Comparison of ENCODE assay signal across 2 cellular contexts in the genomic region with DNA sequence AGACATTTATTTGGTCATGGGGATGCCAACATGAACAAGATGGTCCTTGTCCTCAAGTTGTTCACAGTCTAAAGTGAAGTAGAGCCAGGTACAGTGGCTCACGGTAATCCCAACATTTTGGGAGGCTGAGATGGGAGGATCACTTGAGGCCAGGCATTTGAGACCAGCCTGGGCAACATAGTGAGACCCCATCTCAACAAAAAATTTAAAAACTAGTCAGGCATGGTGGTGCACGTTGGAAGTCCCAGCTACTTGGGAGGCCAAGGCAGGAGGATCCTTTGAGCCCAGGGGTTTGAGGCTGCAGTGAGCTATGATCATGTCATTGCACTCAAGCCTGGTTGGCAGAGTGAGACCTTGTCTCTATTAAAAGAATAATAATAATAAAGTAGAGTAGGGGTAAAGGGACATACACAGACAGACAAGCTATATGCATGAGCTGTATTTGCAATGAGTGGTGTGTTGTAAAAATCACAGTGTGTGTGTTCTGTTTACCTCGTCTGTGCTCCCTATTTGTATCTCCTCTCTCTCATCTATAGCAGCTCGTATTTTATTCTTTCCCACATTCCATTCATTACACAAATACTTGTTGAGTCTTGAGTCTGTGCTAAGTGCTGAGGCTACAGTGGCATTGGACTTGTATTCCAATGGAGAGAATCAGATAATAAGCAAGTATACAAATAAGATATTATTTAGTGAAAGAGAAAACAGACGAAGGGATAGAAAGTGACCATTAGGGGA.
TF ChIP-seq lines count a peak whose summit lies in the region.

No MANE protein-coding gene starts in this region.

TF ChIP-seq in HepG2, 621 proteins besides CTCF, POLR2A, EP300 and RAD21:
- TF ChIP-seq, protein P1, sequence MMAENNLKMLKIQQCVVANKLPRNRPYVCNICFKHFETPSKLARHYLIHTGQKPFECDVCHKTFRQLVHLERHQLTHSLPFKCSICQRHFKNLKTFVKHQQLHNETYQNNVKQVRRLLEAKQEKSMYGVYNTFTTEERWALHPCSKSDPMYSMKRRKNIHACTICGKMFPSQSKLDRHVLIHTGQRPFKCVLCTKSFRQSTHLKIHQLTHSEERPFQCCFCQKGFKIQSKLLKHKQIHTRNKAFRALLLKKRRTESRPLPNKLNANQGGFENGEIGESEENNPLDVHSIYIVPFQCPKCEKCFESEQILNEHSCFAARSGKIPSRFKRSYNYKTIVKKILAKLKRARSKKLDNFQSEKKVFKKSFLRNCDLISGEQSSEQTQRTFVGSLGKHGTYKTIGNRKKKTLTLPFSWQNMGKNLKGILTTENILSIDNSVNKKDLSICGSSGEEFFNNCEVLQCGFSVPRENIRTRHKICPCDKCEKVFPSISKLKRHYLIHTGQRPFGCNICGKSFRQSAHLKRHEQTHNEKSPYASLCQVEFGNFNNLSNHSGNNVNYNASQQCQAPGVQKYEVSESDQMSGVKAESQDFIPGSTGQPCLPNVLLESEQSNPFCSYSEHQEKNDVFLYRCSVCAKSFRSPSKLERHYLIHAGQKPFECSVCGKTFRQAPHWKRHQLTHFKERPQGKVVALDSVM (CRISPR knock-in tag; IDR thresholded peaks at IDR 0.05) = 0 out of 2 replicates have a peak, but pooled peaks have one; percentile 43
- TF ChIP-seq, protein P2, sequence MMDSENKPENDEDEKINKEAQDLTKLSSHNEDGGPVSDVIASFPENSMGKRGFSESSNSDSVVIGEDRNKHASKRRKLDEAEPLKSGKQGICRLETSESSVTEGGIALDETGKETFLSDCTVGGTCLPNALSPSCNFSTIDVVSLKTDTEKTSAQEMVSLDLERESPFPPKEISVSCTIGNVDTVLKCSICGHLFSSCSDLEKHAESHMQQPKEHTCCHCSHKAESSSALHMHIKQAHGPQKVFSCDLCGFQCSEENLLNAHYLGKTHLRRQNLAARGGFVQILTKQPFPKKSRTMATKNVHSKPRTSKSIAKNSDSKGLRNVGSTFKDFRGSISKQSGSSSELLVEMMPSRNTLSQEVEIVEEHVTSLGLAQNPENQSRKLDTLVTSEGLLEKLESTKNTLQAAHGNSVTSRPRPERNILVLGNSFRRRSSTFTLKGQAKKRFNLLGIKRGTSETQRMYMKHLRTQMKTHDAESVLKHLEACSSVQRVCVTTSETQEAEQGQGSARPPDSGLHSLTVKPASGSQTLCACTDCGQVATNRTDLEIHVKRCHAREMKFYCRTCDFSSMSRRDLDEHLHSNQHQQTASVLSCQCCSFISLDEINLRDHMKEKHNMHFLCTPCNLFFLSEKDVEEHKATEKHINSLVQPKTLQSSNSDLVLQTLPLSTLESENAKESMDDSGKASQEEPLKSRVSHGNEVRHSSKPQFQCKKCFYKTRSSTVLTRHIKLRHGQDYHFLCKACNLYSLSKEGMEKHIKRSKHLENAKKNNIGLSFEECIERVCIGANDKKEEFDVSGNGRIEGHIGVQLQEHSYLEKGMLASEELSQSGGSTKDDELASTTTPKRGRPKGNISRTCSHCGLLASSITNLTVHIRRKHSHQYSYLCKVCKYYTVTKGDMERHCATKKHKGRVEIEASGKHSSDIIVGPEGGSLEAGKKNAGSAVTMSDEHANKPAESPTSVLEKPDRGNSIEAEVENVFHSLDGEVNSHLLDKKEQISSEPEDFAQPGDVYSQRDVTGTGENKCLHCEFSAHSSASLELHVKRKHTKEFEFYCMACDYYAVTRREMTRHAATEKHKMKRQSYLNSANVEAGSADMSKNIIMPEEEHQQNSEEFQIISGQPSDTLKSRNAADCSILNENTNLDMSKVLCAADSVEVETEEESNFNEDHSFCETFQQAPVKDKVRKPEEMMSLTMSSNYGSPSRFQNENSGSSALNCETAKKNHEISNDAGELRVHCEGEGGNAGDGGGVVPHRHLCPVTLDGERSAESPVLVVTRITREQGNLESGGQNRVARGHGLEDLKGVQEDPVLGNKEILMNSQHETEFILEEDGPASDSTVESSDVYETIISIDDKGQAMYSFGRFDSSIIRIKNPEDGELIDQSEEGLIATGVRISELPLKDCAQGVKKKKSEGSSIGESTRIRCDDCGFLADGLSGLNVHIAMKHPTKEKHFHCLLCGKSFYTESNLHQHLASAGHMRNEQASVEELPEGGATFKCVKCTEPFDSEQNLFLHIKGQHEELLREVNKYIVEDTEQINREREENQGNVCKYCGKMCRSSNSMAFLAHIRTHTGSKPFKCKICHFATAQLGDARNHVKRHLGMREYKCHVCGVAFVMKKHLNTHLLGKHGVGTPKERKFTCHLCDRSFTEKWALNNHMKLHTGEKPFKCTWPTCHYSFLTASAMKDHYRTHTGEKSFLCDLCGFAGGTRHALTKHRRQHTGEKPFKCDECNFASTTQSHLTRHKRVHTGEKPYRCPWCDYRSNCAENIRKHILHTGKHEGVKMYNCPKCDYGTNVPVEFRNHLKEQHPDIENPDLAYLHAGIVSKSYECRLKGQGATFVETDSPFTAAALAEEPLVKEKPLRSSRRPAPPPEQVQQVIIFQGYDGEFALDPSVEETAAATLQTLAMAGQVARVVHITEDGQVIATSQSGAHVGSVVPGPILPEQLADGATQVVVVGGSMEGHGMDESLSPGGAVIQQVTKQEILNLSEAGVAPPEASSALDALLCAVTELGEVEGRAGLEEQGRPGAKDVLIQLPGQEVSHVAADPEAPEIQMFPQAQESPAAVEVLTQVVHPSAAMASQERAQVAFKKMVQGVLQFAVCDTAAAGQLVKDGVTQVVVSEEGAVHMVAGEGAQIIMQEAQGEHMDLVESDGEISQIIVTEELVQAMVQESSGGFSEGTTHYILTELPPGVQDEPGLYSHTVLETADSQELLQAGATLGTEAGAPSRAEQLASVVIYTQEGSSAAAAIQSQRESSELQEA (CRISPR knock-in tag; IDR thresholded peaks at IDR 0.05; ENCODE audit: not compliant biosample characterization) = no peak
- peak; percentile 64 for TF ChIP-seq ZNF121 (CRISPR knock-in tag; IDR thresholded peaks at IDR 0.05)
- TF ChIP-seq ZMYM3 (CRISPR knock-in tag; IDR thresholded peaks at IDR 0.05) = 0 out of 2 replicates have a peak, but pooled peaks have one; percentile 42
- no peak for TF ChIP-seq ZNF709 (CRISPR knock-in tag; IDR thresholded peaks at IDR 0.05)

TF ChIP-seq in K562, 482 proteins besides CTCF, POLR2A, EP300 and RAD21:
- TF ChIP-seq, protein P3, sequence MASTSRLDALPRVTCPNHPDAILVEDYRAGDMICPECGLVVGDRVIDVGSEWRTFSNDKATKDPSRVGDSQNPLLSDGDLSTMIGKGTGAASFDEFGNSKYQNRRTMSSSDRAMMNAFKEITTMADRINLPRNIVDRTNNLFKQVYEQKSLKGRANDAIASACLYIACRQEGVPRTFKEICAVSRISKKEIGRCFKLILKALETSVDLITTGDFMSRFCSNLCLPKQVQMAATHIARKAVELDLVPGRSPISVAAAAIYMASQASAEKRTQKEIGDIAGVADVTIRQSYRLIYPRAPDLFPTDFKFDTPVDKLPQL (IDR thresholded peaks at IDR 0.05; ENCODE audit: extremely low read depth, insufficient read length) = no peak
- peak; percentile 82 for TF ChIP-seq ZNF121 (CRISPR knock-in tag; conservative IDR thresholded peaks at IDR 0.05)
TF ChIP-seq in K562: peak in this region for 1.
